Comparison of ENCODE assay signal across 34 cellular contexts in the genomic region with DNA sequence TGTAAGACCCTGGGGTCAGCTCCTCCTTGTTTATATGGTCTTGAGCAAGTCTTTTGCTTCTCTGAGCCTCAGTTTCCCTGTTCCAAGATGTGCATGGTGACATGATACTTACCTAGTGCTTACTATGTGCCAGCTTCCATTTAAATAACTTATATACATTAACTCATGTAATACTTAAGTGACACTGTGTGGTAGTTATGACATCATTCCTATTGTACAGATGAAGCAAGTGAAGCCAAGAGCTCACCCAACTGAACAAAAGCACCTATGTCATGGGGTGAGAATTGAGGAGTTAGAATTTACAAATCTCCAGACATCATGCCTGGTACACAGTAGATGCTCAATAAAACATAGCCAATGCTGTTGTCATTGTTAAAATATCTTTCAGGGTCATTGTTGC. TPM values are rescaled to one million over a fixed set of nuclear protein-coding genes. Genes with fewer than 3 reads are reported as not detected.
DNase-seq lines count a peak whose midpoint lies in the region; ATAC-seq, FAIRE-seq and TF ChIP-seq lines count a peak whose summit lies in the region.
"Had no signal": no experiment of that assay in that cellular context is flagged by ENCODE, and none has a peak within 500 bp of the region (broad histone marks: within the 10 kb centered on the region; RNA-seq: fewer than 3 reads in every experiment).

No MANE protein-coding gene starts in this region.

- in situ Hi-C loops in HepG2 (cut with HindIII; ENCODE audit: extremely low pct_ligation_motif_present, low pct_unique_long_range_greater_than_20kb): no loop called here
- in situ Hi-C loops in K562 (cut with MboI): no loop called here

- DNase-seq in HepG2 (ENCODE audit: low spot score) (no peak), right lobe of liver (no peak), K562 (ENCODE audit: extremely low read depth in 1 of 4, low spot score in 3 of 4) (no peak), T1000 (lab: John Stamatoyannopoulos, UW) (no peak), OCI-LY7 (ENCODE audit: low spot score) (no peak)
- DNase-seq: 8988T; ACHN; AML-193; BE2C; C1 segment of cervical spinal cord; Caco-2; Calu3; CD4-positive, alpha-beta memory T cell; CD4-positive, alpha-beta T cell; CD4-positive, CD25-positive, alpha-beta regulatory T cell; CD8-positive, alpha-beta memory T cell; CD8-positive, alpha-beta T cell; COR-L47; DMS 273 treated with DMSO at 0.1 percent for 48 hours; DMS153; DMS53; DMS79; DMS79 treated with DMSO at 0.1 percent for 48 hours; DND-41; EL had no signal

- H3K27ac ChIP-seq in HepG2 (ENCODE audit: extremely low read length, insufficient read depth, low read length): no peak overlapping the region
- H3K27ac ChIP-seq in right lobe of liver: no peak overlapping the region
- no peak overlapping the region for H3K27ac ChIP-seq in HEK293 (ENCODE audit: extremely low read depth, low read depth, low read length)
- H3K27ac ChIP-seq in K562 (ENCODE audit: extremely low read depth, low read depth, low read length): no peak overlapping the region
- no peak overlapping the region for H3K27ac ChIP-seq in OCI-LY7 (ENCODE audit: low read depth, low read length, poor library complexity, severe bottlenecking)
- H3K27ac ChIP-seq: 22Rv1; A549; BLaER1; BLaER1 treated with 17β-estradiol and CSF1 and Interleukin-3, amounts not matched to agents 10 nM and 100 nM; C4-2B had no signal

- H3K9me3 ChIP-seq in HepG2 (ENCODE audit: low read length) (no peaks in the 10 kb centered on the region), right lobe of liver (no peaks in the 10 kb centered on the region), HEK293 (ENCODE audit: control insufficient read depth, insufficient read depth, low read depth, low read length) (no peaks in the 10 kb centered on the region), K562 (replicated peaks; ENCODE audit: control insufficient read depth, insufficient read depth, low read depth, low read length) (no peaks in the 10 kb centered on the region), OCI-LY7 (ENCODE audit: low read length) (peaks cover 4% of the 10 kb centered on the region; the same call in 1 of the 2 replicates)
- H3K9me3 ChIP-seq: BE2C had no signal

- no peaks in the 10 kb centered on the region for H3K36me3 ChIP-seq in HepG2 (replicated peaks in 1 of 2; ENCODE audit: control insufficient read depth in 1 of 2, insufficient read depth in 2 of 2, low read length in 2 of 2)
- H3K36me3 ChIP-seq in right lobe of liver: no peaks in the 10 kb centered on the region
- no peaks in the 10 kb centered on the region for H3K36me3 ChIP-seq in HEK293 (ENCODE audit: control insufficient read depth in 2 of 2, insufficient read depth in 1 of 2, low read length in 2 of 2)
- no peaks in the 10 kb centered on the region for H3K36me3 ChIP-seq in K562 (ENCODE audit: control insufficient read depth, insufficient read depth, low read length)
- no peaks in the 10 kb centered on the region for H3K36me3 ChIP-seq in OCI-LY7 (ENCODE audit: insufficient read depth, low read length)
- H3K36me3 ChIP-seq: BE2C, BLaER1 had no signal

- FAIRE-seq in HepG2 (lab: Jason Lieb, UNC): no peak
- FAIRE-seq in K562 (lab: Jason Lieb, UNC): no peak
- FAIRE-seq: A204.1, A549, D721Med had no signal

- TF ChIP-seq RAD21 in HepG2 (CRISPR knock-in tag; IDR thresholded peaks at IDR 0.05) (no peak), K562 (CRISPR knock-in tag; conservative IDR thresholded peaks at IDR 0.05 in 1 of 2, IDR thresholded peaks at IDR 0.05 in 1 of 2) (no peak)

- intact Hi-C loops in HepG2 (cut with micrococcal nuclease; ENCODE audit: unreplicated experiment): no loop called here
- intact Hi-C loops in right lobe of liver (cut with DNase I): no loop called here
- intact Hi-C loops in K562 (cut with micrococcal nuclease): no loop called here
- intact Hi-C loops in OCI-LY7 (cut with micrococcal nuclease; ENCODE audit: unreplicated experiment): no loop called here

- no peak for TF ChIP-seq CTCF in HepG2 (CRISPR knock-in tag; IDR thresholded peaks at IDR 0.05)
- TF ChIP-seq CTCF in right lobe of liver (IDR thresholded peaks at IDR 0.05): no peak
- no peak for TF ChIP-seq CTCF in HEK293 (tag by site-specific recombination; IDR thresholded peaks at IDR 0.05)
- TF ChIP-seq CTCF in K562 (IDR thresholded peaks at IDR 0.05 in 2 of 3, conservative IDR thresholded peaks at IDR 0.05 in 1 of 3; ENCODE audit: insufficient read depth in 2 of 3, low read depth in 1 of 3, low read length in 3 of 3): no peak
- TF ChIP-seq CTCF in OCI-LY7 (conservative IDR thresholded peaks at IDR 0.05; ENCODE audit: low read length): no peak

- H3K79me2 ChIP-seq in HepG2 (ENCODE audit: insufficient read depth, low read length) (no peaks in the 10 kb centered on the region), K562 (ENCODE audit: control insufficient read depth, insufficient read depth, low read length) (no peaks in the 10 kb centered on the region), OCI-LY7 (ENCODE audit: insufficient read depth, low read depth, low read length) (no peaks in the 10 kb centered on the region)

- POLR2A ChIA-PET in HepG2 (lab: Yijun Ruan, JAX): no interaction called here
- POLR2A ChIA-PET in HEK293 (lab: Yijun Ruan, JAX): no interaction called here
- POLR2A ChIA-PET in K562 (lab: Yijun Ruan, JAX): interaction anchor here (0.8 kb wide), 1 partner anchor 20 kb away, joined by 4 read pairs; no protein-coding TSS in a partner anchor
- POLR2A ChIA-PET in OCI-LY7 (lab: Charles Lee): no interaction called here

- no peaks in the 10 kb centered on the region for H3K9me1 ChIP-seq in K562 (ENCODE audit: control insufficient read depth, insufficient read depth, low read length)

- no peaks in the 10 kb centered on the region for H3K4me1 ChIP-seq in HepG2 (ENCODE audit: insufficient read depth, low read length)
- no peaks in the 10 kb centered on the region for H3K4me1 ChIP-seq in right lobe of liver
- no peaks in the 10 kb centered on the region for H3K4me1 ChIP-seq in HEK293 (ENCODE audit: control insufficient read depth, insufficient read depth, low read length)
- no peaks in the 10 kb centered on the region for H3K4me1 ChIP-seq in K562 (replicated peaks in 1 of 2; ENCODE audit: control insufficient read depth in 2 of 2, insufficient read depth in 2 of 2, low read length in 2 of 2)
- H3K4me1 ChIP-seq in OCI-LY7 (ENCODE audit: insufficient read depth, low read length, poor library complexity, severe bottlenecking): no peaks in the 10 kb centered on the region
- H3K4me1 ChIP-seq: A549, BE2C, BLaER1, Caco-2 had no signal

- H3K27me3 ChIP-seq in HepG2 (ENCODE audit: control insufficient read depth in 1 of 2, insufficient read depth in 2 of 2, low read length in 2 of 2) (no peaks in the 10 kb centered on the region), right lobe of liver (no peaks in the 10 kb centered on the region), K562 (ENCODE audit: control insufficient read depth in 2 of 2, insufficient read depth in 2 of 2, low read length in 2 of 2) (no peaks in the 10 kb centered on the region)
- H3K27me3 ChIP-seq: BE2C; BLaER1; BLaER1 treated with 17β-estradiol and CSF1 and Interleukin-3, amounts not matched to agents 10 nM and 100 nM had no signal

- BruUV-seq in HepG2 (replicated peaks; lab: Mats Ljungman, UMichigan) (no TSS peak), K562 (replicated peaks; lab: Mats Ljungman, UMichigan) (no TSS peak), OCI-LY7 (replicated peaks; lab: Mats Ljungman, UMichigan) (no TSS peak)

- H3K4me2 ChIP-seq in HepG2 (ENCODE audit: low read depth, low read length): no peak overlapping the region
- H3K4me2 ChIP-seq in K562 (ENCODE audit: insufficient read depth, low read length): no peak overlapping the region
- H3K4me2 ChIP-seq in OCI-LY7 (ENCODE audit: low read length): no peak overlapping the region
- H3K4me2 ChIP-seq: A549, BLaER1 had no signal

- H4K20me1 ChIP-seq in HepG2 (ENCODE audit: insufficient read depth, low read length) (no peaks in the 10 kb centered on the region), K562 (replicated peaks; ENCODE audit: control insufficient read depth, insufficient read depth, low read length) (no peaks in the 10 kb centered on the region), OCI-LY7 (ENCODE audit: insufficient read depth, low read length) (no peaks in the 10 kb centered on the region)
- H4K20me1 ChIP-seq: BLaER1; BLaER1 treated with 17β-estradiol and CSF1 and Interleukin-3, amounts not matched to agents 10 nM and 100 nM had no signal

- ATAC-seq in HepG2: no peak
- no peak for ATAC-seq in right lobe of liver
- no peak for ATAC-seq in K562
- ATAC-seq: A549; CD8-positive, alpha-beta T cell had no signal

- H3K4me3 ChIP-seq in HepG2 (replicated peaks in 1 of 3; ENCODE audit: insufficient read depth in 1 of 3, low read depth in 2 of 3, low read length in 3 of 3): no peak overlapping the region
- no peak overlapping the region for H3K4me3 ChIP-seq in right lobe of liver
- H3K4me3 ChIP-seq in HEK293 (ENCODE audit: low read depth, low read length): no peak overlapping the region
- H3K4me3 ChIP-seq in K562: no peak overlapping the region
- no peak overlapping the region for H3K4me3 ChIP-seq in OCI-LY7 (ENCODE audit: low read depth, low read length, poor library complexity, severe bottlenecking)
- H3K4me3 ChIP-seq: A549; BLaER1; BLaER1 treated with 17β-estradiol and CSF1 and Interleukin-3, amounts not matched to agents 10 nM and 100 nM had no signal

- no peak overlapping the region for H3K9ac ChIP-seq in HepG2 (ENCODE audit: insufficient read depth, low read depth, low read length)
- no peak overlapping the region for H3K9ac ChIP-seq in K562 (ENCODE audit: insufficient read depth in 1 of 2, low read depth in 2 of 2, low read length in 2 of 2)
- H3K9ac ChIP-seq: BLaER1; BLaER1 treated with 17β-estradiol and CSF1 and Interleukin-3, amounts not matched to agents 10 nM and 100 nM had no signal

- no peak for TF ChIP-seq EP300 in HepG2 (IDR thresholded peaks at IDR 0.05; ENCODE audit: low read depth in 2 of 2, low read length in 2 of 2)
- no peak for TF ChIP-seq EP300 in HepG2 (CRISPR knock-in tag; IDR thresholded peaks at IDR 0.05; ENCODE audit: borderline replicate concordance)
- no peak for TF ChIP-seq EP300 in K562 (IDR thresholded peaks at IDR 0.05; ENCODE audit: low read length)

- TF ChIP-seq POLR2A in HepG2 (IDR thresholded peaks at IDR 0.05; ENCODE audit: insufficient read depth in 1 of 2, low read depth in 2 of 2, low read length in 2 of 2) (no peak), right lobe of liver (IDR thresholded peaks at IDR 0.05) (no peak), K562 (conservative IDR thresholded peaks at IDR 0.05) (no peak)

- no peaks in the 10 kb centered on the region for H3K9me2 ChIP-seq in OCI-LY7 (ENCODE audit: insufficient read depth, low read length)

- no peak overlapping the region for H2AFZ ChIP-seq in HepG2 (ENCODE audit: low read length)
- H2AFZ ChIP-seq in K562 (ENCODE audit: low read depth, low read length): no peak overlapping the region
- no peak overlapping the region for H2AFZ ChIP-seq in OCI-LY7 (ENCODE audit: low read length)

- CTCF ChIA-PET in HepG2 (lab: Yijun Ruan, JAX; ENCODE audit: low intra/inter-chr PET ratio, low total read pairs) (no interaction called here), HEK293 (lab: Yijun Ruan, JAX) (interaction anchor here (1.1 kb wide), 1 partner anchor 44 kb away, joined by 4 read pairs; no protein-coding TSS in a partner anchor), K562 (lab: Yijun Ruan, JAX; ENCODE audit: low intra/inter-chr PET ratio) (no interaction called here), OCI-LY7 (lab: Charles Lee; ENCODE audit: unreplicated experiment) (no interaction called here)

RNA-seq across cellular contexts. Expression of gene CMKLR1, which starts 41.3 kb away (rescaled TPM):
- total RNA-seq in HepG2 (2016; rRNA removed; fragmentation: Illumina TruSeq; extraction: Trizol): not detected in 2 replicates
- not detected in 2 replicates for total RNA-seq in HepG2 (2016; cell fraction: cytosol; rRNA removed; fragmentation: Illumina TruSeq; extraction: Trizol; ENCODE audit: low read depth)
- not detected in 2 replicates for total RNA-seq in HepG2 (2016; cell fraction: insoluble cytoplasmic fraction; rRNA removed; fragmentation: Illumina TruSeq; extraction: Trizol)
- not detected in 2 replicates for total RNA-seq in HepG2 (2016; cell fraction: membrane; rRNA removed; fragmentation: Illumina TruSeq; extraction: Trizol)
- total RNA-seq in HepG2 (2016; cell fraction: nucleus; rRNA removed; fragmentation: Illumina TruSeq; extraction: Trizol): not detected in 2 replicates
- not detected in 2 replicates for polyA plus RNA-seq in HepG2 (2011; rRNA removed)
- polyA plus RNA-seq in HepG2 (2011; cell fraction: cytosol; rRNA removed): 0.03 TPM in 1 of 2 replicates, not detected in the other
- not detected in 2 replicates for polyA plus RNA-seq in HepG2 (2011; cell fraction: nucleus; rRNA removed)
- polyA plus RNA-seq in HepG2 (2012): not detected in 2 replicates
- not detected in 2 replicates for polyA plus RNA-seq in HepG2 (2016; cell fraction: cytosol; fragmentation: Illumina TruSeq; extraction: Trizol; ENCODE audit: low read depth)
- polyA plus RNA-seq in HepG2 (2016; cell fraction: insoluble cytoplasmic fraction; fragmentation: Illumina TruSeq; extraction: Trizol; ENCODE audit: low read depth): not detected in 2 replicates
- polyA plus RNA-seq in HepG2 (2016; cell fraction: membrane; fragmentation: Illumina TruSeq; extraction: Trizol; ENCODE audit: low read depth): not detected in 2 replicates
- not detected in 2 replicates for polyA plus RNA-seq in HepG2 (2016; cell fraction: nucleus; fragmentation: Illumina TruSeq; extraction: Trizol; ENCODE audit: insufficient read depth, low read depth)
- polyA minus RNA-seq in HepG2 (2011; rRNA and poly(A)+ RNA removed; ENCODE audit: low replicate concordance): not detected in 2 replicates
- polyA minus RNA-seq in HepG2 (2011; cell fraction: cytosol; rRNA and poly(A)+ RNA removed): not detected in 2 replicates
- polyA minus RNA-seq in HepG2 (2011; cell fraction: nucleus; rRNA and poly(A)+ RNA removed): not detected in 2 replicates
- total RNA-seq in right lobe of liver: 1 to 10 TPM; 1.5 to 8.2 (median 4.2) TPM
- total RNA-seq in K562 (2011; cell fraction: chromatin; rRNA removed; ENCODE audit: low replicate concordance): 3.0 and 7.0 TPM in 2 replicates
- 3.2 and 3.4 TPM in 2 replicates for total RNA-seq in K562 (2011; cell fraction: nucleolus; rRNA removed)
- total RNA-seq in K562 (2011; cell fraction: nucleoplasm; rRNA removed): 3.7 and 4.0 TPM in 2 replicates
- 0.16 and 0.32 TPM in 2 replicates for total RNA-seq in K562 (2014; rRNA removed)
- 0.11 and 0.29 TPM in 2 replicates for total RNA-seq in K562 (2014; rRNA removed; fragmentation: Illumina TruSeq; extraction: Trizol)
- 0.15 and 0.33 TPM in 2 replicates for total RNA-seq in K562 (2015; rRNA removed; fragmentation: Illumina TruSeq; extraction: Trizol)
- 0.20 and 0.29 TPM in 2 replicates for total RNA-seq in K562 (2021)
- polyA plus RNA-seq in K562 (2011; rRNA removed): 0.30 and 1.4 TPM in 2 replicates
- polyA plus RNA-seq in K562 (2011; cell fraction: cytosol; rRNA removed): 0.28 and 1.0 TPM in 2 replicates
- polyA plus RNA-seq in K562 (2011; cell fraction: nucleus; rRNA removed): 0.41 and 1.3 TPM in 2 replicates
- 0.11 and 0.25 TPM in 2 replicates for polyA plus RNA-seq in K562 (2012)
- polyA plus RNA-seq in K562 (2014; fragmentation: Illumina TruSeq; extraction: Trizol): 0.33 and 0.67 TPM in 2 replicates
- under 1 TPM; 0.11 to 0.13 TPM for polyA plus RNA-seq in K562 (2014; fragmentation: Nextera tagmentation; extraction: Ambion mirVana)
- polyA plus RNA-seq in K562 (2014; rRNA removed): 0.12 and 0.36 TPM in 2 replicates
- 0.42 and 2.6 TPM in 2 replicates for polyA minus RNA-seq in K562 (2011; rRNA and poly(A)+ RNA removed)
- polyA minus RNA-seq in K562 (2011; cell fraction: cytosol; rRNA and poly(A)+ RNA removed): 1.2 TPM in 1 of 2 replicates, not detected in the other
- 0.22 and 1.1 TPM in 2 replicates for polyA minus RNA-seq in K562 (2011; cell fraction: nucleus; rRNA and poly(A)+ RNA removed)
- total RNA-seq in OCI-LY7 (2014; rRNA removed; shearing (Covaris generic)): not detected in 2 replicates
- not detected in 2 replicates for total RNA-seq in OCI-LY7 (2022)
- total RNA-seq: A172; Caco-2; Calu3; CD4-positive, alpha-beta T cell; CD8-positive, alpha-beta T cell had no signal
- polyA plus RNA-seq: A549 had no signal
